1 cellular context compared by ENCODE assay signal in genomic region chr12:115422845-115423545, GRCh38.
TF ChIP-seq lines count a peak whose summit lies in the region.

No MANE protein-coding gene starts in this region.

TF ChIP-seq in A549, 52 proteins besides CTCF, POLR2A, EP300 and RAD21 (continued from another document):
- TF ChIP-seq PHF8 (IDR thresholded peaks at IDR 0.05; ENCODE audit: borderline replicate concordance, low read depth) = no peak
